ENCODE assay signal across 8 cellular contexts in genomic region chr14:99946652-99947489, GRCh38.
DNase-seq lines count a peak whose midpoint lies in the region; ATAC-seq and TF ChIP-seq lines count a peak whose summit lies in the region.

No MANE protein-coding gene starts in this region.

- DNase-seq in SKM-1 (lab: John Stamatoyannopoulos, UW; ENCODE audit: unreplicated experiment) (peak; percentile 22), adipocyte (ENCODE audit: low read depth) (peak; percentile 54), immature natural killer cell (peak; percentile 30 to 39 (median 36)), NCI-H1048 (lab: John Stamatoyannopoulos, UW) (no peak)
- DNase-seq in stimulated activated CD4-positive, alpha-beta T cell treated with anti-CD3 and anti-CD28 coated beads, Interleukin-4, amount 100 ng/mL, for 1 hour: peak; percentile 61

- H3K36me3 Mint-ChIP-seq in immature natural killer cell: no peaks in the 10 kb centered on the region

- peaks cover 0 to 1% (median 0%) of the 10 kb centered on the region in 6 donors for H3K9me3 Mint-ChIP-seq in immature natural killer cell

- peak; percentile 43 for ATAC-seq in GM18519 (IDR thresholded peaks at IDR 0.05; ENCODE audit: low FRiP score, unreplicated experiment)
- ATAC-seq in HG03457 (IDR thresholded peaks at IDR 0.05; ENCODE audit: unreplicated experiment): peak; percentile 59

- no peak overlapping the region for H3K27ac Mint-ChIP-seq in immature natural killer cell

- H3K9ac ChIP-seq in adipocyte (ENCODE audit: low read length): no peak overlapping the region

- no peaks in the 10 kb centered on the region for H3K9me3 ChIP-seq in adipocyte (ENCODE audit: control insufficient read depth, low read length)

- peaks cover 8 to 14% (median 14%) of the 10 kb centered on the region in 3 donors for H3K27me3 Mint-ChIP-seq in immature natural killer cell (ENCODE audit: low read depth in 3 of 3)

- H3K27ac ChIP-seq in 22Rv1: no peak overlapping the region

- peaks cover 11% of the 10 kb centered on the region for H3K27me3 ChIP-seq in adipocyte (replicated peaks; ENCODE audit: control insufficient read depth, insufficient read depth, low read length)

- no peak overlapping the region for H3K4me3 ChIP-seq in adipocyte (ENCODE audit: low read length)

- H3K36me3 ChIP-seq in adipocyte (ENCODE audit: control insufficient read depth, insufficient read depth, low read length, severe bottlenecking): peaks cover 8% of the 10 kb centered on the region

- H3K4me1 ChIP-seq in adipocyte (ENCODE audit: control insufficient read depth, insufficient read depth, low read length): peaks cover 5% of the 10 kb centered on the region

- peak overlapping the region in 4 of 5 donors; percentile 24 to 53 (median 46) for H3K4me3 Mint-ChIP-seq in immature natural killer cell

- H3K4me1 Mint-ChIP-seq in immature natural killer cell: peaks cover 9 to 13% of the 10 kb centered on the region in 2 donors

- peak; percentile 98 for TF ChIP-seq CTCF in 22Rv1 (IDR thresholded peaks at IDR 0.05)
